In the genomic region with DNA sequence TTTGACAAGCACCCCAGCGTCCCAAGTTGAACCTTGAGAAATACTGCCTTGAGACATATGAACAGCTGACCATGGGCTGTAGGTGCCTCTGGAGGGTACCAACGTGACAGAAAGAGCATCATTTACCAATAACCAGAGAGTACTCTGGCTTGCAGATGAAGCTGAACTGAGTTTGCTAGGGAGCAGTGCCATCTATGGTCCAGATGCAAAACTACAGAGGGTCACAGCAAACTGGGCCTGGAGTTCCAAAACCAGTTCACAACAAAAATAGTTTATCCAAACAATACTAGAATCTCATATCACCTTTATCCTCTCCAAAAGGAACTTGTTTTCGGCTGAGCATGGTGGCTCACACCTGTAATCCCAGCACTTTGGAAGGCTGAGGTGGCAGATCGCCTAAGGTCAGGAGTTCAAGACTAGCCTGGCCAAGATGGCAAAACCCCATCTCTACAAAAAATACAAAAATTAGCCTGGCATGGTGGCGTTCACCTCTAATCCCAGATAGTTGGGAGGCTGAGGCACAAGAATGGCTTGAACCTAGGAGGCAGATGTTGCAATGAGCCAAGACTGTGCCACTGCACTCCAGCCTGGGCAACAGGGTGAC, we compare ENCODE assay signal across 8 cellular contexts.
DNase-seq lines count a peak whose midpoint lies in the region; ATAC-seq and FAIRE-seq lines count a peak whose summit lies in the region.

No MANE protein-coding gene starts in this region.

- FAIRE-seq in HTR-8/SVneo (lab: Jason Lieb, UNC) = no peak

- H3K36me3 Mint-ChIP-seq in T-helper 2 cell treated with Interferon-gamma antibody and Interleukin-4, amounts not matched to agents 5 μg/mL and 100 μg/mL, for 36 hours (ENCODE audit: low read depth) = peaks cover 30% of the 10 kb centered on the region

- H3K27ac Mint-ChIP-seq in T-helper 2 cell treated with Interferon-gamma antibody and Interleukin-4, amounts not matched to agents 5 μg/mL and 100 μg/mL, for 36 hours = no peak overlapping the region

- ATAC-seq in GM21737 (IDR thresholded peaks at IDR 0.05; ENCODE audit: unreplicated experiment) (no peak), GM21515 (IDR thresholded peaks at IDR 0.05; ENCODE audit: unreplicated experiment) (no peak)

- no peaks in the 10 kb centered on the region for H3K9me3 Mint-ChIP-seq in T-helper 2 cell treated with Interferon-gamma antibody and Interleukin-4, amounts not matched to agents 5 μg/mL and 100 μg/mL, for 36 hours

- no peak overlapping the region for H3K4me3 Mint-ChIP-seq in T-helper 2 cell treated with Interferon-gamma antibody and Interleukin-4, amounts not matched to agents 5 μg/mL and 100 μg/mL, for 36 hours

- H3K4me1 Mint-ChIP-seq in T-helper 2 cell treated with Interferon-gamma antibody and Interleukin-4, amounts not matched to agents 5 μg/mL and 100 μg/mL, for 36 hours (ENCODE audit: low read depth) = peaks cover 8% of the 10 kb centered on the region

- DNase-seq in ELF-1 (ENCODE audit: low read depth, low spot score) (peak; percentile 44), HTR-8/SVneo (ENCODE audit: insufficient read length, low spot score) (peak; percentile 62), cerebellar cortex (ENCODE audit: low spot score) (peak; percentile 69), left kidney (ENCODE audit: low read depth, low spot score) (peak; percentile 77)
- peak; percentile 18 for DNase-seq in T-helper 2 cell treated with Interferon-gamma antibody and Interleukin-4, amounts not matched to agents 5 μg/mL and 100 μg/mL, for 36 hours (ENCODE audit: low spot score)
- peak; percentile 42 for DNase-seq in stimulated activated CD8-positive, alpha-beta memory T cell treated with anti-CD3 and anti-CD28 coated beads, Interleukin-4, amount 100 ng/mL, for 48 hours

- H3K27me3 Mint-ChIP-seq in T-helper 2 cell treated with Interferon-gamma antibody and Interleukin-4, amounts not matched to agents 5 μg/mL and 100 μg/mL, for 36 hours (ENCODE audit: low read depth) = no peaks in the 10 kb centered on the region

Comparison
In these comparisons a context has a peak if more than half of its experiments do, and no peak if none do; other contexts are left out.
1. DNase-seq: peak in every context shown above with its lines; median percentile 77 in left kidney; 69 in cerebellar cortex; 62 in HTR-8/SVneo; 44 in ELF-1; 42 in stimulated activated CD8-positive, alpha-beta memory T cell treated with anti-CD3 and anti-CD28 coated beads, Interleukin-4, amount 100 ng/mL, for 48 hours; 18 in T-helper 2 cell treated with Interferon-gamma antibody and Interleukin-4, amounts not matched to agents 5 μg/mL and 100 μg/mL, for 36 hours.